Comparison of ENCODE assay signal across 9 cellular contexts in the genomic region with DNA sequence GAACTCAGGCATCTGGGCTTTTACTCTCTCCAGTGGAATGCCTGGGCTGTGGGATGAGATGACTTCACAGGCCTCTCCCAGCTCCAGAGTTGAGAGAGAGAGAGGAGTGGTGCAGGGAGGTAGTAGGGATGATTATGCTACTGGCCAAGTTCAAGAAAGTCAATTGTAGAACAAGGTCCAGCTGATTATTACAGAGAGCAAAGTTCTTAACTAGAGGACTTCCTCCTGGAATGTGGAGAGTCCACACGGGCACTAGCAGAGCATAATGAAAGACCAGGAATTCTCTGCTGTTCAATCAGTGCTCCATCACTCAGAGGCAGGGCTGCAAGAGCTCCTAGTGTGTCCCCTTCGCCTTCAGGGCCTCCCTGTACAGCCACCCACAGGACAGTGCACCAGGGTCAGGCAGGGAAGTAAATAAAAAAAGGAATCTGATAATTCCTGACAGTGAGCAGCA. TPM values are rescaled to one million over a fixed set of nuclear protein-coding genes. Genes with fewer than 3 reads are reported as not detected.
DNase-seq lines count a peak whose midpoint lies in the region; FAIRE-seq and TF ChIP-seq lines count a peak whose summit lies in the region.
"Had no signal": no experiment of that assay in that cellular context is flagged by ENCODE, and none has a peak within 500 bp of the region (broad histone marks: within the 10 kb centered on the region; RNA-seq: fewer than 3 reads in every experiment).

No MANE protein-coding gene starts in this region.

- dilution Hi-C loops in endothelial cell of umbilical vein (cut with MboI; ENCODE audit: extremely low pct_ligation_motif_present, low sequenced_read_pairs): no loop called here

- H3K9me3 ChIP-seq in endothelial cell of umbilical vein (replicated peaks; ENCODE audit: control insufficient read depth, insufficient read depth, low read length): no peaks in the 10 kb centered on the region
- no peaks in the 10 kb centered on the region for H3K9me3 ChIP-seq in osteoblast (ENCODE audit: low read depth, low read length)

- H3K4me3 ChIP-seq in BJ (ENCODE audit: low read depth, low read length) (peak overlapping the region; percentile 15), endothelial cell of umbilical vein (replicated peaks in 1 of 3; ENCODE audit: insufficient read depth in 1 of 3, low read depth in 1 of 3, low read length in 3 of 3) (no peak overlapping the region), osteoblast (ENCODE audit: insufficient read depth, low read length) (peak overlapping the region; percentile 27)

- no peaks in the 10 kb centered on the region for H3K9me1 ChIP-seq in endothelial cell of umbilical vein (replicated peaks; ENCODE audit: control insufficient read depth, extremely low read depth, insufficient read depth, low read length)

- FAIRE-seq in RCC 7860 (lab: Jason Lieb, UNC): no peak
- FAIRE-seq in endothelial cell of umbilical vein (lab: Jason Lieb, UNC): no peak

- BruUV-seq in endothelial cell of umbilical vein (replicated peaks; lab: Mats Ljungman, UMichigan): no TSS peak

- no peak for TF ChIP-seq POLR2A in endothelial cell of umbilical vein (IDR thresholded peaks at IDR 0.05; ENCODE audit: low read depth, low read length)

- CTCF ChIA-PET in BJ (lab: Yijun Ruan, JAX): interaction anchor here (0.6 to 1.6 kb wide), 11 partner anchors 10 to 1480 kb away, joined by 3 to 6 read pairs (median 4); no protein-coding TSS in a partner anchor
- CTCF ChIA-PET in endothelial cell of umbilical vein (lab: Charles Lee): interaction anchor here (0.6 to 2.3 kb wide), 21 partner anchors 8 to 279 kb away, joined by 3 to 20 read pairs (median 5); no protein-coding TSS in a partner anchor

- H4K20me1 ChIP-seq in endothelial cell of umbilical vein (replicated peaks; ENCODE audit: control insufficient read depth, extremely low read depth, insufficient read depth, low read length): no peaks in the 10 kb centered on the region
- H4K20me1 ChIP-seq in osteoblast (ENCODE audit: insufficient read depth, low read length): no peaks in the 10 kb centered on the region

- no peaks in the 10 kb centered on the region for H3K36me3 ChIP-seq in BJ (ENCODE audit: control insufficient read depth, insufficient read depth, low read length)
- H3K36me3 ChIP-seq in endothelial cell of umbilical vein (ENCODE audit: control insufficient read depth in 2 of 2, extremely low read depth in 1 of 2, insufficient read depth in 2 of 2, low read length in 2 of 2): no peaks in the 10 kb centered on the region
- H3K36me3 ChIP-seq in osteoblast (ENCODE audit: insufficient read depth, low read length): no peaks in the 10 kb centered on the region

- H3K79me2 ChIP-seq in endothelial cell of umbilical vein (ENCODE audit: control insufficient read depth, insufficient read depth, low read length): peaks cover 43% of the 10 kb centered on the region
- H3K79me2 ChIP-seq in osteoblast (ENCODE audit: insufficient read depth, low read length): peaks cover 43% of the 10 kb centered on the region

- DNase-seq in BJ (ENCODE audit: low read depth): no peak
- DNase-seq in RCC 7860 (ENCODE audit: low spot score): peak; percentile 8
- DNase-seq in endothelial cell of umbilical vein (ENCODE audit: low read depth, low spot score): no peak
- DNase-seq in osteoblast (ENCODE audit: insufficient read length, low spot score, missing footprints): no peak
- no peak for DNase-seq in stimulated activated naive CD4-positive, alpha-beta T cell (lab: John Stamatoyannopoulos, UW)
- no peak for DNase-seq in ureter (ENCODE audit: low spot score)
- DNase-seq in SKM-1 treated with dmso at 0.1 percent for 144 hours (lab: John Stamatoyannopoulos, UW; ENCODE audit: unreplicated experiment): no peak
- DNase-seq in stimulated activated CD4-positive, alpha-beta T cell treated with anti-CD3 and anti-CD28 coated beads, Interleukin-2, amount 100 ng/mL, for 24 hours: no peak

- intact Hi-C loops in endothelial cell of umbilical vein (cut with micrococcal nuclease): loop anchor here (1.0 to 2.0 kb wide), 6 partner anchors 10 to 195 kb away; a partner anchor contains a TSS

- H3K27ac ChIP-seq in endothelial cell of umbilical vein (ENCODE audit: insufficient read depth, low read depth, low read length) (peak overlapping the region; percentile 96), osteoblast (ENCODE audit: low read depth, low read length) (peak overlapping the region; percentile 98)
- H3K27ac ChIP-seq: KMS-11 had no signal

- H3K4me1 ChIP-seq in endothelial cell of umbilical vein (ENCODE audit: control insufficient read depth, extremely low read depth, insufficient read depth, low read length) (peaks cover 30% of the 10 kb centered on the region), osteoblast (ENCODE audit: insufficient read depth, low read length) (peaks cover 48% of the 10 kb centered on the region)

- H3K4me2 ChIP-seq in endothelial cell of umbilical vein (ENCODE audit: insufficient read depth, low read length) (peak overlapping the region; percentile 25), osteoblast (ENCODE audit: insufficient read depth, low read length) (peak overlapping the region; percentile 62)
- H3K4me2 ChIP-seq: KMS-11 had no signal

- no peaks in the 10 kb centered on the region for H3K27me3 ChIP-seq in BJ (ENCODE audit: control insufficient read depth, insufficient read depth, low read length)
- H3K27me3 ChIP-seq in endothelial cell of umbilical vein (ENCODE audit: control insufficient read depth in 2 of 2, insufficient read depth in 2 of 2, low read length in 2 of 2): no peaks in the 10 kb centered on the region
- H3K27me3 ChIP-seq in osteoblast (ENCODE audit: insufficient read depth, low read length): no peaks in the 10 kb centered on the region

- POLR2A ChIA-PET in BJ (lab: Charles Lee): interaction anchor here (0.6 to 1.1 kb wide), 18 partner anchors 10 to 1030 kb away, joined by 3 to 10 read pairs (median 4); no protein-coding TSS in a partner anchor
- POLR2A ChIA-PET in endothelial cell of umbilical vein (lab: Charles Lee): interaction anchor here (0.6 to 1.7 kb wide), 18 partner anchors 10 to 409 kb away, joined by 3 to 19 read pairs (median 4); no protein-coding TSS in a partner anchor

- H3K9ac ChIP-seq in endothelial cell of umbilical vein (replicated peaks; ENCODE audit: extremely low read depth, insufficient read depth, low read length): peak overlapping the region; percentile 100
- H3K9ac ChIP-seq: KMS-11 had no signal

- H2AFZ ChIP-seq in endothelial cell of umbilical vein (ENCODE audit: low read depth, low read length) (peak overlapping the region; percentile 37), osteoblast (ENCODE audit: low read length) (no peak overlapping the region)

- TF ChIP-seq CTCF in BJ (IDR thresholded peaks at IDR 0.05; ENCODE audit: insufficient read depth, low read depth, low read length) (no peak), endothelial cell of umbilical vein (IDR thresholded peaks at IDR 0.05; ENCODE audit: extremely low read depth in 1 of 2, insufficient read depth in 1 of 2, low read depth in 1 of 2, low read length in 2 of 2) (no peak), osteoblast (IDR thresholded peaks at IDR 0.05; ENCODE audit: extremely low read depth, low read depth, low read length) (no peak)

TF ChIP-seq in endothelial cell of umbilical vein, 7 proteins besides CTCF, POLR2A, EP300 and RAD21:
- TF ChIP-seq, protein P1, sequence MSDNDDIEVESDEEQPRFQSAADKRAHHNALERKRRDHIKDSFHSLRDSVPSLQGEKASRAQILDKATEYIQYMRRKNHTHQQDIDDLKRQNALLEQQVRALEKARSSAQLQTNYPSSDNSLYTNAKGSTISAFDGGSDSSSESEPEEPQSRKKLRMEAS (IDR thresholded peaks at IDR 0.05; ENCODE audit: insufficient read depth, insufficient read length): no peak
- TF ChIP-seq JUN (IDR thresholded peaks at IDR 0.05; ENCODE audit: borderline replicate concordance, insufficient read depth, insufficient read length, low read depth) (no peak), EZH2 (IDR thresholded peaks at IDR 0.05; ENCODE audit: borderline replicate concordance, low read depth, low read length, severe bottlenecking) (no peak), POLR2AphosphoS5 (IDR thresholded peaks at IDR 0.05; ENCODE audit: insufficient read depth, low read depth, low read length) (no peak), GATA2 (IDR thresholded peaks at IDR 0.05; ENCODE audit: insufficient read depth, insufficient read length, low read depth, low read length) (no peak), MYC (IDR thresholded peaks at IDR 0.05; ENCODE audit: low read depth, low read length) (no peak), FOS (IDR thresholded peaks at IDR 0.05; ENCODE audit: borderline replicate concordance, insufficient read depth, low read length) (no peak)
TF ChIP-seq in endothelial cell of umbilical vein: peak in this region for 0.

RNA-seq across cellular contexts. Expression of a gene that starts 0.7 kb away (rescaled TPM):
- polyA plus RNA-seq in BJ (2011; rRNA removed) (228 and 258 TPM in 2 replicates), endothelial cell of umbilical vein (265 and 376 TPM in 2 replicates)
- polyA minus RNA-seq in BJ (2011; rRNA and poly(A)+ RNA removed): 157 and 239 TPM in 2 replicates
- total RNA-seq in endothelial cell of umbilical vein (528 and 577 TPM in 2 replicates), osteoblast (106 and 114 TPM in 2 replicates), ureter (193 TPM)
- polyA plus RNA-seq in endothelial cell of umbilical vein (2011; cell fraction: cytosol; rRNA removed): 212 and 379 TPM in 2 replicates
- 215 and 228 TPM in 2 replicates for polyA plus RNA-seq in endothelial cell of umbilical vein (2011; cell fraction: nucleus; rRNA removed)
- polyA plus RNA-seq in endothelial cell of umbilical vein (2012): 340 and 403 TPM in 2 replicates
- polyA minus RNA-seq in endothelial cell of umbilical vein: 1,048 and 1,141 TPM in 2 replicates
- polyA minus RNA-seq in endothelial cell of umbilical vein (2011; cell fraction: cytosol; rRNA and poly(A)+ RNA removed): 17.4 TPM
- 246 and 258 TPM in 2 replicates for polyA minus RNA-seq in endothelial cell of umbilical vein (2011; cell fraction: nucleus; rRNA and poly(A)+ RNA removed)

Comparison
In these comparisons a context has a peak if more than half of its experiments do, and no peak if none do; other contexts are left out.
1. H3K4me3 ChIP-seq: peak in BJ (single experiment) and osteoblast (single experiment); none in endothelial cell of umbilical vein (0 of 3).